ENCODE assay signal across 8 cellular contexts in the genomic region with DNA sequence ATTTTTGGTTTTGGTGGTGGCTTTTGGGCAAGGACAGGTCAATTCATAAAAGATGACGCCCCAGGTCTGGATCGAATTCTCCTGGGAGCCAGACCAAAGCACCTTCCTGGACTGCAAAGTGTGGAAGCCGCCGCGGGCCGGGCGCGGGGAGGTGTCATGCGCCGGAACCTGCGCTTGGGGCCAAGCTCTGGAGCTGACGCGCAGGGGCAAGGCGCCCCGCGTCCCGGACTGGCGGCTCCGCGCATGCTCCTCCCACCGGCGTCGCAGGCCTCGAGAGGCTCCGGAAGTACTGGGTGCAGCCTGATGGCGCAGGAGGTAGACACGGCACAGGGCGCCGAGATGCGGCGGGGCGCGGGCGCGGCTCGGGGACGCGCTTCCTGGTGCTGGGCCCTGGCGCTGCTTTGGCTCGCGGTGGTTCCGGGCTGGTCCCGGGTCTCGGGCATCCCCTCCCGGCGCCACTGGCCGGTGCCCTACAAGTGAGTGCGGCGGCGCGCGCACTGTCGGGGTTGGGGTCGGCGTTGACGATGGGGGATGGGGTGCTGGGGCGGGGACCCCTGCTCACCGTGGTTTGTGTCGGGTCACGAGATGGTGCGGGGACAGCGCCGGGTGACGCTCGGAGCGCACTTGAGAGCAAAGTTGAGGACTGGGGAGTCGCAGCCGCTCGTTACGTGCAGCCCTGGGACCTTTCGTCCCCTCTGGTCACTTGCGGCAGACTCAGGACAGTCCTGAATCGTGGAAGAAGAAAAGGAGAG. TPM values are rescaled to one million over a fixed set of nuclear protein-coding genes. Genes with fewer than 3 reads are reported as not detected.
A peak's percentile ranks its signal among the peaks of the same experiment; 100 is the strongest.
DNase-seq lines count a peak whose midpoint lies in the region; ATAC-seq and TF ChIP-seq lines count a peak whose summit lies in the region.

TSS of gene CLN5 (plus strand) at position 286 of the 752 bp plus-strand sequence. CDS start at position 304, 18 bp downstream.

- CTCF ChIA-PET in activated CD4-positive, alpha-beta T cell treated with anti-CD3 and anti-CD28 coated beads for 36 hours (lab: Charles Lee) = interaction anchor here (1.0 to 4.0 kb wide), 5 partner anchors 10 to 25 kb away, joined by 3 to 29 read pairs (median 11); no protein-coding TSS in a partner anchor

- peaks cover 3% of the 10 kb centered on the region for H3K27me3 Mint-ChIP-seq in activated CD4-positive, alpha-beta T cell treated with anti-CD3 and anti-CD28 coated beads for 36 hours
- H3K27me3 Mint-ChIP-seq in chondrocyte (ENCODE audit: low read depth) = no peaks in the 10 kb centered on the region

- H3K36me3 ChIP-seq in kidney epithelial cell (ENCODE audit: control insufficient read depth, insufficient read depth, low read length) = no peaks in the 10 kb centered on the region

- intact Hi-C loops in activated CD4-positive, alpha-beta T cell treated with anti-CD3 and anti-CD28 coated beads for 36 hours (cut with DNase I, micrococcal nuclease) = loop anchor here (1.0 to 5.0 kb wide), 12 partner anchors 17 to 1665 kb away; partner anchors contain the start of genes FBXL3 (in 2 of the 2), KCTD12 (in 2 of the 2), MYCBP2 (in 2 of the 2) and SLAIN1 (in 2 of the 2)

- H3K36me3 Mint-ChIP-seq in activated CD4-positive, alpha-beta T cell treated with anti-CD3 and anti-CD28 coated beads for 36 hours (ENCODE audit: low read depth) = peaks cover 20% of the 10 kb centered on the region
- peaks cover 7% of the 10 kb centered on the region for H3K36me3 Mint-ChIP-seq in chondrocyte (ENCODE audit: low read depth)

- H3K27me3 ChIP-seq in kidney epithelial cell (ENCODE audit: control insufficient read depth, insufficient read depth, low read length) = no peaks in the 10 kb centered on the region

- no peaks in the 10 kb centered on the region for H3K9me3 Mint-ChIP-seq in activated CD4-positive, alpha-beta T cell treated with anti-CD3 and anti-CD28 coated beads for 36 hours (ENCODE audit: low read depth)
- no peaks in the 10 kb centered on the region for H3K9me3 Mint-ChIP-seq in chondrocyte (ENCODE audit: low read depth)

- TF ChIP-seq CTCF in chondrocyte (IDR thresholded peaks at IDR 0.05) (no peak), kidney epithelial cell (IDR thresholded peaks at IDR 0.05; ENCODE audit: insufficient read depth, low read length, poor library complexity, severe bottlenecking) (no peak)

- DNase-seq in Ammon's horn (ENCODE audit: low spot score) (peak; percentile 94), NCI-H460 (ENCODE audit: extremely low read depth, low read depth) (peak; percentile 89), chondrocyte (ENCODE audit: low spot score) (peak; percentile 97), kidney epithelial cell (ENCODE audit: low read depth) (peak; percentile 65)
- peak; percentile 97 for DNase-seq in activated CD4-positive, alpha-beta T cell treated with anti-CD3 and anti-CD28 coated beads for 36 hours
- DNase-seq in stimulated activated CD4-positive, alpha-beta T cell treated with anti-CD3 and anti-CD28 coated beads, Interleukin-15, amount 100 ng/mL, for 24 hours = peak; percentile 95

- peak within 1 kb of the TSS; percentile 99 for H3K4me3 ChIP-seq in kidney epithelial cell (ENCODE audit: low read depth, low read length)

- ATAC-seq in GM19043 (IDR thresholded peaks at IDR 0.05; ENCODE audit: low read depth, unreplicated experiment) (peak; percentile 94), HG03354 (IDR thresholded peaks at IDR 0.05; ENCODE audit: poor library complexity, severe bottlenecking, unreplicated experiment) (peak; percentile 97)
- peak; percentile 93 for ATAC-seq in activated CD4-positive, alpha-beta T cell treated with anti-CD3 and anti-CD28 coated beads for 36 hours

- H3K27ac Mint-ChIP-seq in activated CD4-positive, alpha-beta T cell treated with anti-CD3 and anti-CD28 coated beads for 36 hours = peak within 1 kb of the TSS; percentile 99
- H3K27ac Mint-ChIP-seq in chondrocyte (ENCODE audit: unreplicated experiment) = peak within 1 kb of the TSS; percentile 98

- peaks cover 36% of the 10 kb centered on the region for H3K4me1 Mint-ChIP-seq in activated CD4-positive, alpha-beta T cell treated with anti-CD3 and anti-CD28 coated beads for 36 hours
- H3K4me1 Mint-ChIP-seq in chondrocyte (ENCODE audit: low read depth) = peaks cover 27% of the 10 kb centered on the region

- POLR2A ChIA-PET in activated CD4-positive, alpha-beta T cell treated with anti-CD3 and anti-CD28 coated beads for 36 hours (lab: Charles Lee) = interaction anchor here (0.6 to 1.9 kb wide), 5 partner anchors 10 to 108 kb away, joined by 3 to 10 read pairs (median 4); partner anchors contain the start of gene FBXL3

- peak within 1 kb of the TSS; percentile 97 for H3K4me3 Mint-ChIP-seq in activated CD4-positive, alpha-beta T cell treated with anti-CD3 and anti-CD28 coated beads for 36 hours
- peak within 1 kb of the TSS; percentile 96 for H3K4me3 Mint-ChIP-seq in chondrocyte (ENCODE audit: unreplicated experiment)

RNA-seq across cellular contexts. Expression of gene CLN5, which starts in this region (rescaled TPM):
- total RNA-seq in NCI-H460 (2014; rRNA removed; shearing (Covaris generic)) = 13.6 and 14.5 TPM in 2 replicates
- polyA plus RNA-seq in NCI-H460 (2014; cell fraction: nucleus; rRNA removed) = 21.0 and 22.0 TPM in 2 replicates
- total RNA-seq in activated CD4-positive, alpha-beta T cell treated with anti-CD3 and anti-CD28 coated beads for 36 hours = 10 to 100 TPM; 14.5 to 14.9 TPM
- total RNA-seq in chondrocyte (22.7 to 37.4 TPM (median 27.2 TPM) in 3 replicates), kidney epithelial cell (20.5 and 26.4 TPM in 2 replicates)

Comparison
In these comparisons a context has a peak if more than half of its experiments do, and no peak if none do; other contexts are left out.
1. Peak in every context shown above with its lines: DNase-seq, ATAC-seq and H3K4me3 ChIP-seq.